ENCODE assay signal across 28 cellular contexts in genomic region chr15:73324496-73325170, GRCh38. TPM values are rescaled to one million over a fixed set of nuclear protein-coding genes. Genes with fewer than 3 reads are reported as not detected.
"Had no signal": no experiment of that assay in that cellular context is flagged by ENCODE, and none has a peak within 500 bp of the region (broad histone marks: within the 10 kb centered on the region; RNA-seq: fewer than 3 reads in every experiment).

No MANE protein-coding gene starts in this region.

- H3K4me3 ChIP-seq: ascending aorta, heart left ventricle, lower lobe of right lung, neural progenitor cell, skin epidermis, thyroid gland had no signal

- H3K9me3 Mint-ChIP-seq: activated naive CD4-positive, alpha-beta T cell treated with anti-CD3 and anti-CD28 coated beads for 36 hours; activated naive CD8-positive, alpha-beta T cell treated with anti-CD3 and anti-CD28 coated beads, Interleukin-2, amount 10 ng/mL, durations not matched to agents 7 days and 5 days; activated T-cell treated with anti-CD3 and anti-CD28 coated beads, Interleukin-2, amount 50 U/mL, for 72 hours; brain; immature natural killer cell; natural killer cell; neural progenitor cell; stimulated activated memory B cell treated with anti-CD40 and anti-IgM and Interleukin-4, amounts not matched to agents 10 μg/mL and 1 μg/mL and 100 μg/mL, for 72 hours; stimulated activated naive CD8-positive, alpha-beta T cell treated with anti-CD3 and anti-CD28 coated beads, Interleukin-15, amount 100 ng/mL, for 72 hours had no signal

- FAIRE-seq: endothelial cell of umbilical vein had no signal

- H3K9me3 ChIP-seq: ascending aorta, heart left ventricle, lower lobe of right lung, thyroid gland had no signal

- H2AFZ ChIP-seq: neural progenitor cell had no signal

- ATAC-seq: activated CD8-positive, alpha-beta memory T cell treated with anti-CD3 and anti-CD28 coated beads, Interleukin-2, amount 10 ng/mL, durations not matched to agents 7 days and 5 days; activated CD8-positive, alpha-beta T cell treated with anti-CD3 and anti-CD28 coated beads, Interleukin-2, amount 10 ng/mL, durations not matched to agents 7 days and 5 days; left lobe of liver; lower lobe of right lung; sciatic nerve; stimulated activated memory B cell treated with anti-CD40 and anti-IgM and Interleukin-4, amounts not matched to agents 10 μg/mL and 1 μg/mL and 100 μg/mL, for 72 hours had no signal

- H3K36me3 Mint-ChIP-seq: activated CD8-positive, alpha-beta memory T cell treated with anti-CD3 and anti-CD28 coated beads, Interleukin-2, amount 10 ng/mL, durations not matched to agents 7 days and 5 days; activated naive CD8-positive, alpha-beta T cell treated with anti-CD3 and anti-CD28 coated beads, Interleukin-2, amount 10 ng/mL, durations not matched to agents 7 days and 5 days; immature natural killer cell; natural killer cell; neural progenitor cell; stimulated activated memory B cell treated with anti-CD40 and anti-IgM and Interleukin-4, amounts not matched to agents 10 μg/mL and 1 μg/mL and 100 μg/mL, for 72 hours had no signal

- H3K36me3 ChIP-seq: ascending aorta, lower lobe of right lung, neural progenitor cell, thyroid gland had no signal

- H3K27me3 Mint-ChIP-seq: brain had no signal

- H3K9ac ChIP-seq: neural progenitor cell had no signal

- H3K27ac ChIP-seq: ascending aorta, heart left ventricle, lower lobe of right lung, neural progenitor cell, skin epidermis, thyroid gland had no signal

- H3K4me1 ChIP-seq: ascending aorta, lower lobe of right lung, neural progenitor cell had no signal

- H3K27me3 ChIP-seq: ascending aorta, neural progenitor cell, thyroid gland had no signal

- H3K4me2 ChIP-seq: neural progenitor cell had no signal

- H3K4me3 Mint-ChIP-seq: activated CD8-positive, alpha-beta memory T cell treated with anti-CD3 and anti-CD28 coated beads, Interleukin-2, amount 10 ng/mL, durations not matched to agents 7 days and 5 days; activated CD8-positive, alpha-beta T cell treated with anti-CD3 and anti-CD28 coated beads, Interleukin-2, amount 10 ng/mL, durations not matched to agents 7 days and 5 days; activated naive CD4-positive, alpha-beta T cell treated with anti-CD3 and anti-CD28 coated beads for 36 hours; activated naive CD8-positive, alpha-beta T cell treated with anti-CD3 and anti-CD28 coated beads, Interleukin-2, amount 10 ng/mL, durations not matched to agents 7 days and 5 days; brain; immature natural killer cell; natural killer cell; neural progenitor cell; stimulated activated memory B cell treated with anti-CD40 and anti-IgM and Interleukin-4, amounts not matched to agents 10 μg/mL and 1 μg/mL and 100 μg/mL, for 72 hours had no signal

- DNase-seq: activated CD4-positive, alpha-beta T cell treated with anti-CD3 and anti-CD28 coated beads for 1 hour; activated naive CD8-positive, alpha-beta T cell treated with anti-CD3 and anti-CD28 coated beads, Interleukin-2, amount 10 ng/mL, durations not matched to agents 7 days and 5 days; caudate nucleus; foreskin fibroblast; hypothalamus; immature natural killer cell; lower lobe of right lung; mesenchymal stem cell; natural killer cell; stimulated activated CD4-positive, alpha-beta T cell treated with anti-CD3 and anti-CD28 coated beads, Interleukin-4, amount 100 ng/mL, for 4 hours; substantia nigra; thyroid gland had no signal

- H3K27ac Mint-ChIP-seq: activated CD8-positive, alpha-beta memory T cell treated with anti-CD3 and anti-CD28 coated beads, Interleukin-2, amount 10 ng/mL, durations not matched to agents 7 days and 5 days; activated CD8-positive, alpha-beta T cell treated with anti-CD3 and anti-CD28 coated beads, Interleukin-2, amount 10 ng/mL, durations not matched to agents 7 days and 5 days; activated naive CD4-positive, alpha-beta T cell treated with anti-CD3 and anti-CD28 coated beads for 36 hours; activated naive CD8-positive, alpha-beta T cell treated with anti-CD3 and anti-CD28 coated beads, Interleukin-2, amount 10 ng/mL, durations not matched to agents 7 days and 5 days; activated T-cell treated with anti-CD3 and anti-CD28 coated beads, Interleukin-2, amount 50 U/mL, for 72 hours; immature natural killer cell; natural killer cell; neural progenitor cell; stimulated activated memory B cell treated with anti-CD40 and anti-IgM and Interleukin-4, amounts not matched to agents 10 μg/mL and 1 μg/mL and 100 μg/mL, for 72 hours had no signal

RNA-seq across cellular contexts. Expression of gene HCN4, which starts 44.1 kb away (rescaled TPM):
- total RNA-seq: activated CD8-positive, alpha-beta memory T cell treated with anti-CD3 and anti-CD28 coated beads, Interleukin-2, amount 10 ng/mL, durations not matched to agents 7 days and 5 days; activated CD8-positive, alpha-beta T cell treated with anti-CD3 and anti-CD28 coated beads, Interleukin-2, amount 10 ng/mL, durations not matched to agents 7 days and 5 days; activated naive CD4-positive, alpha-beta T cell treated with anti-CD3 and anti-CD28 coated beads for 36 hours; activated naive CD8-positive, alpha-beta T cell treated with anti-CD3 and anti-CD28 coated beads, Interleukin-2, amount 10 ng/mL, durations not matched to agents 7 days and 5 days; activated T-cell treated with anti-CD3 and anti-CD28 coated beads, Interleukin-2, amount 50 U/mL, for 72 hours; ascending aorta; endothelial cell of umbilical vein; left lobe of liver; natural killer cell; omental fat pad; sciatic nerve had no signal
- polyA plus RNA-seq: esophagus, immature natural killer cell had no signal
